Comparison of ENCODE assay signal across 8 cellular contexts in genomic region chr9:136482046-136482792, GRCh38. TPM values are rescaled to one million over a fixed set of nuclear protein-coding genes. Genes with fewer than 3 reads are reported as not detected.
DNase-seq lines count a peak whose midpoint lies in the region; ATAC-seq, FAIRE-seq and TF ChIP-seq lines count a peak whose summit lies in the region.

No MANE protein-coding gene starts in this region.

- peaks cover 13% of the 10 kb centered on the region for H3K4me1 ChIP-seq in OCI-LY3 (ENCODE audit: low read length)
- H3K4me1 ChIP-seq in K562 (replicated peaks in 1 of 2; ENCODE audit: control insufficient read depth in 2 of 2, insufficient read depth in 2 of 2, low read length in 2 of 2), result peaks cover 17 to 38% of the 10 kb centered on the region in 2 experiments

- in situ Hi-C loops in K562 (cut with MboI), result no loop called here

- H3K4me3 Mint-ChIP-seq in stimulated activated naive CD8-positive, alpha-beta T cell treated with anti-CD3 and anti-CD28 coated beads, Interleukin-15, amount 100 ng/mL, for 72 hours, result peak overlapping the region; percentile 99 to 100

- BruUV-seq in K562 (replicated peaks; lab: Mats Ljungman, UMichigan), result TSS peak; percentile 78

- no peak for TF ChIP-seq RAD21 in K562 (CRISPR knock-in tag; conservative IDR thresholded peaks at IDR 0.05 in 1 of 2, IDR thresholded peaks at IDR 0.05 in 1 of 2)

- H3K27me3 Mint-ChIP-seq in stimulated activated naive CD8-positive, alpha-beta T cell treated with anti-CD3 and anti-CD28 coated beads, Interleukin-15, amount 100 ng/mL, for 72 hours, result no peaks in the 10 kb centered on the region

- FAIRE-seq in GM12891 (lab: Jason Lieb, UNC) (peak; percentile 26), K562 (lab: Jason Lieb, UNC) (peak; percentile 74)

- POLR2A ChIA-PET in AG04449 (lab: Yijun Ruan, JAX), result no interaction called here
- POLR2A ChIA-PET in K562 (lab: Yijun Ruan, JAX), result no interaction called here

- H3K4me3 ChIP-seq in AG04449 (ENCODE audit: low read depth, low read length) (peak overlapping the region; percentile 78), OCI-LY3 (ENCODE audit: low read length) (peak overlapping the region; percentile 98), K562 (peak overlapping the region; percentile 97)

- peaks cover 46% of the 10 kb centered on the region for H3K4me1 Mint-ChIP-seq in stimulated activated naive CD8-positive, alpha-beta T cell treated with anti-CD3 and anti-CD28 coated beads, Interleukin-15, amount 100 ng/mL, for 72 hours

- peak overlapping the region; percentile 89 to 95 for H3K27ac Mint-ChIP-seq in stimulated activated naive CD8-positive, alpha-beta T cell treated with anti-CD3 and anti-CD28 coated beads, Interleukin-15, amount 100 ng/mL, for 72 hours

- H3K27ac ChIP-seq in OCI-LY3 (ENCODE audit: low read length), result peak overlapping the region; percentile 89
- H3K27ac ChIP-seq in K562 (ENCODE audit: extremely low read depth, low read depth, low read length), result peak overlapping the region; percentile 97
- peak overlapping the region; percentile 100 for H3K27ac ChIP-seq in layer of hippocampus (ENCODE audit: low read depth, low read length)

- H3K9me1 ChIP-seq in K562 (ENCODE audit: control insufficient read depth, insufficient read depth, low read length), result no peaks in the 10 kb centered on the region

- H3K79me2 ChIP-seq in OCI-LY3 (ENCODE audit: low read length) (peaks cover 57% of the 10 kb centered on the region), K562 (ENCODE audit: control insufficient read depth, insufficient read depth, low read length) (peaks cover 55% of the 10 kb centered on the region)

- H3K9ac ChIP-seq in OCI-LY3 (ENCODE audit: low read length), result peak overlapping the region; percentile 95
- peak overlapping the region; percentile 95 to 98 for H3K9ac ChIP-seq in K562 (ENCODE audit: insufficient read depth in 1 of 2, low read depth in 2 of 2, low read length in 2 of 2)

- intact Hi-C loops in K562 (cut with micrococcal nuclease), result no loop called here

- no peak for TF ChIP-seq EP300 in K562 (IDR thresholded peaks at IDR 0.05; ENCODE audit: low read length)

- WGBS in K562 (ENCODE audit: insufficient coverage, low coverage, missing lambda C conversion rate), result under 1% methylated on average over 32 of the region's 39 CpGs

- no peaks in the 10 kb centered on the region for H3K9me3 Mint-ChIP-seq in stimulated activated naive CD8-positive, alpha-beta T cell treated with anti-CD3 and anti-CD28 coated beads, Interleukin-15, amount 100 ng/mL, for 72 hours

- TF ChIP-seq POLR2A in GM12891 (IDR thresholded peaks at IDR 0.05; ENCODE audit: low read depth, low read length) (no peak), K562 (conservative IDR thresholded peaks at IDR 0.05) (no peak)

- H3K4me2 ChIP-seq in OCI-LY3 (ENCODE audit: low read length), result peak overlapping the region; percentile 99
- H3K4me2 ChIP-seq in K562 (ENCODE audit: insufficient read depth, low read length), result peak overlapping the region; percentile 97

- H3K9me3 ChIP-seq in OCI-LY3 (ENCODE audit: insufficient read depth, low read length) (no peaks in the 10 kb centered on the region), K562 (replicated peaks; ENCODE audit: control insufficient read depth, insufficient read depth, low read depth, low read length) (no peaks in the 10 kb centered on the region)

- TF ChIP-seq CTCF in AG04449 (IDR thresholded peaks at IDR 0.05; ENCODE audit: insufficient read depth, low read length, missing control alignments) (no peak), OCI-LY3 (IDR thresholded peaks at IDR 0.05; ENCODE audit: low read depth, low read length) (no peak), K562 (IDR thresholded peaks at IDR 0.05 in 2 of 3, conservative IDR thresholded peaks at IDR 0.05 in 1 of 3; ENCODE audit: insufficient read depth in 2 of 3, low read depth in 1 of 3, low read length in 3 of 3) (no peak)

- DNase-seq in AG04449 (ENCODE audit: low read depth, low spot score), result no peak
- no peak for DNase-seq in GM12891 (ENCODE audit: insufficient read length, low spot score)
- peak in 1 of 4 experiments; percentile 45 for DNase-seq in K562 (ENCODE audit: extremely low read depth in 1 of 4, low spot score in 3 of 4)
- DNase-seq in stimulated activated naive CD8-positive, alpha-beta T cell treated with anti-CD3 and anti-CD28 coated beads, Interleukin-15, amount 100 ng/mL, for 72 hours, result no peak

- H2AFZ ChIP-seq in OCI-LY3 (ENCODE audit: low read depth, low read length), result no peak overlapping the region
- H2AFZ ChIP-seq in K562 (ENCODE audit: low read depth, low read length), result peak overlapping the region; percentile 65; the same call in 1 of the 2 replicates

- H4K20me1 ChIP-seq in OCI-LY3 (ENCODE audit: insufficient read depth, low read length) (peaks cover 49% of the 10 kb centered on the region), K562 (replicated peaks; ENCODE audit: control insufficient read depth, insufficient read depth, low read length) (peaks cover 35% of the 10 kb centered on the region)

- H3K36me3 ChIP-seq in OCI-LY3 (replicated peaks; ENCODE audit: low read depth, low read length) (peaks cover 16% of the 10 kb centered on the region), K562 (ENCODE audit: control insufficient read depth, insufficient read depth, low read length) (peaks cover 31% of the 10 kb centered on the region; the same call in 2 of the 3 replicates)

- CTCF ChIA-PET in AG04449 (lab: Yijun Ruan, JAX) (no interaction called here), K562 (lab: Yijun Ruan, JAX; ENCODE audit: low intra/inter-chr PET ratio) (no interaction called here)

- H3K27me3 ChIP-seq in OCI-LY3 (ENCODE audit: low read depth, low read length) (peaks cover 3% of the 10 kb centered on the region; the same call in 1 of the 2 replicates), K562 (ENCODE audit: control insufficient read depth in 2 of 2, insufficient read depth in 2 of 2, low read length in 2 of 2) (peaks cover 0 to 9% of the 10 kb centered on the region in 2 experiments; a peak in 2 of 5 replicates), layer of hippocampus (ENCODE audit: control insufficient read depth, insufficient read depth, low read length) (no peaks in the 10 kb centered on the region)

- ATAC-seq in K562, result no peak
- ATAC-seq in stimulated activated naive CD8-positive, alpha-beta T cell treated with anti-CD3 and anti-CD28 coated beads, Interleukin-15, amount 100 ng/mL, for 72 hours, result peak; percentile 18
- no peak for ATAC-seq in GM18858 (IDR thresholded peaks at IDR 0.05; ENCODE audit: unreplicated experiment)
- no peak for ATAC-seq in GM19328 (IDR thresholded peaks at IDR 0.05; ENCODE audit: unreplicated experiment)

TF ChIP-seq in GM12891, 5 proteins besides CTCF, POLR2A, EP300 and RAD21 (continues in another document):
- TF ChIP-seq SPI1 (IDR thresholded peaks at IDR 0.05; ENCODE audit: low read depth, low read length) (no peak), PAX5 (IDR thresholded peaks at IDR 0.05; ENCODE audit: insufficient read depth, low read length, severe bottlenecking) (no peak), TAF1 (IDR thresholded peaks at IDR 0.05; ENCODE audit: low read depth, low read length) (no peak), POLR2AphosphoS5 (IDR thresholded peaks at IDR 0.05; ENCODE audit: low read depth, low read length) (no peak)

TF ChIP-seq in K562, 482 proteins besides CTCF, POLR2A, EP300 and RAD21 (continues in another document):
- no peak for TF ChIP-seq TAF15 (IDR thresholded peaks at IDR 0.05; ENCODE audit: low read depth, low read length)
- no peak for TF ChIP-seq FOXJ2 (tag; IDR thresholded peaks at IDR 0.05)
- TF ChIP-seq KDM5B (IDR thresholded peaks at IDR 0.05; ENCODE audit: insufficient replicate concordance, low read depth, low read length), result no peak

RNA-seq across cellular contexts. Expression of gene SEC16A, which starts 0.6 kb away (rescaled TPM):
- polyA plus RNA-seq in GM12891 (2012; ENCODE audit: low read depth, missing spikeins), result 31.0 TPM
- 131 and 191 TPM in 2 replicates for total RNA-seq in K562 (2011; cell fraction: chromatin; rRNA removed; ENCODE audit: low replicate concordance)
- 87.9 and 99.6 TPM in 2 replicates for total RNA-seq in K562 (2011; cell fraction: nucleolus; rRNA removed)
- 87.4 and 93.4 TPM in 2 replicates for total RNA-seq in K562 (2011; cell fraction: nucleoplasm; rRNA removed)
- total RNA-seq in K562 (2014; rRNA removed) (17.1 and 20.1 TPM in 2 replicates), K562 (2014; rRNA removed; fragmentation: Illumina TruSeq; extraction: Trizol) (9.1 and 9.3 TPM in 2 replicates), K562 (2015; rRNA removed; fragmentation: Illumina TruSeq; extraction: Trizol) (8.7 and 11.1 TPM in 2 replicates), K562 (2021) (56.1 and 62.8 TPM in 2 replicates)
- polyA plus RNA-seq in K562 (2011; rRNA removed) (14.0 and 25.1 TPM in 2 replicates), K562 (2014; fragmentation: Illumina TruSeq; extraction: Trizol) (44.6 and 47.6 TPM in 2 replicates), K562 (2014; fragmentation: Nextera tagmentation; extraction: Ambion mirVana) (10 to 100 TPM in 1 of 2 experiments, 1 to 10 TPM in 1; 8.3 to 12.0 TPM), K562 (2014; rRNA removed) (30.9 and 32.2 TPM in 2 replicates)
- 14.1 and 19.3 TPM in 2 replicates for polyA plus RNA-seq in K562 (2011; cell fraction: cytosol; rRNA removed)
- 83.4 and 92.4 TPM in 2 replicates for polyA plus RNA-seq in K562 (2011; cell fraction: nucleus; rRNA removed)
- 40.9 and 50.7 TPM in 2 replicates for polyA plus RNA-seq in K562 (2012)
- polyA minus RNA-seq in K562 (2011; rRNA and poly(A)+ RNA removed), result 9.3 and 13.0 TPM in 2 replicates
- 32.1 and 45.6 TPM in 2 replicates for polyA minus RNA-seq in K562 (2011; cell fraction: cytosol; rRNA and poly(A)+ RNA removed)
- polyA minus RNA-seq in K562 (2011; cell fraction: nucleus; rRNA and poly(A)+ RNA removed), result 19.7 and 31.5 TPM in 2 replicates

RNA-seq across cellular contexts. Expression of gene INPP5E, which starts 42.6 kb away (rescaled TPM):
- polyA plus RNA-seq in GM12891 (2012; ENCODE audit: low read depth, missing spikeins), result 6.6 TPM
- total RNA-seq in K562 (2011; cell fraction: chromatin; rRNA removed; ENCODE audit: low replicate concordance), result 37.0 and 74.1 TPM in 2 replicates
- 37.7 and 43.0 TPM in 2 replicates for total RNA-seq in K562 (2011; cell fraction: nucleolus; rRNA removed)
- total RNA-seq in K562 (2011; cell fraction: nucleoplasm; rRNA removed), result 29.3 and 32.3 TPM in 2 replicates
- 8.8 and 11.1 TPM in 2 replicates for total RNA-seq in K562 (2014; rRNA removed)
- total RNA-seq in K562 (2014; rRNA removed; fragmentation: Illumina TruSeq; extraction: Trizol), result 2.5 and 2.9 TPM in 2 replicates
- total RNA-seq in K562 (2015; rRNA removed; fragmentation: Illumina TruSeq; extraction: Trizol), result 5.4 and 5.7 TPM in 2 replicates
- 16.3 and 17.4 TPM in 2 replicates for total RNA-seq in K562 (2021)
- polyA plus RNA-seq in K562 (2011; rRNA removed), result 4.4 and 6.8 TPM in 2 replicates
- 4.8 and 9.1 TPM in 2 replicates for polyA plus RNA-seq in K562 (2011; cell fraction: cytosol; rRNA removed)
- 52.4 and 74.6 TPM in 2 replicates for polyA plus RNA-seq in K562 (2011; cell fraction: nucleus; rRNA removed)
- polyA plus RNA-seq in K562 (2012), result 9.4 and 14.3 TPM in 2 replicates
- 4.9 and 8.4 TPM in 2 replicates for polyA plus RNA-seq in K562 (2014; fragmentation: Illumina TruSeq; extraction: Trizol)
- under 1 TPM; 0.38 to 0.56 TPM for polyA plus RNA-seq in K562 (2014; fragmentation: Nextera tagmentation; extraction: Ambion mirVana)
- polyA plus RNA-seq in K562 (2014; rRNA removed), result 14.1 and 15.1 TPM in 2 replicates
- 1.9 and 2.4 TPM in 2 replicates for polyA minus RNA-seq in K562 (2011; rRNA and poly(A)+ RNA removed)
- 3.7 and 3.8 TPM in 2 replicates for polyA minus RNA-seq in K562 (2011; cell fraction: cytosol; rRNA and poly(A)+ RNA removed)
- polyA minus RNA-seq in K562 (2011; cell fraction: nucleus; rRNA and poly(A)+ RNA removed), result 10.7 and 12.0 TPM in 2 replicates
